ENCODE assay signal across 13 cellular contexts in genomic region chr11:86918943-86919342, GRCh38. TPM values are rescaled to one million over a fixed set of nuclear protein-coding genes. Genes with fewer than 3 reads are reported as not detected.
DNase-seq lines count a peak whose midpoint lies in the region; ATAC-seq and TF ChIP-seq lines count a peak whose summit lies in the region.
"Had no signal": no experiment of that assay in that cellular context is flagged by ENCODE, and none has a peak within 500 bp of the region (broad histone marks: within the 10 kb centered on the region; RNA-seq: fewer than 3 reads in every experiment).

No MANE protein-coding gene starts in this region.

- no peak overlapping the region for H3K4me3 ChIP-seq in cardiac fibroblast (replicated peaks in 1 of 2; ENCODE audit: low read depth in 2 of 2, low read length in 2 of 2)
- no peak overlapping the region for H3K4me3 ChIP-seq in mesendoderm (ENCODE audit: low read length)
- H3K4me3 ChIP-seq in suprapubic skin = no peak overlapping the region

- no peak overlapping the region for H3K27ac ChIP-seq in mesendoderm (ENCODE audit: low read depth, low read length)
- peak overlapping the region; percentile 25 for H3K27ac ChIP-seq in suprapubic skin

- H3K4me1 ChIP-seq in mesendoderm (ENCODE audit: control insufficient read depth, low read depth, low read length) = no peaks in the 10 kb centered on the region
- peaks cover 17% of the 10 kb centered on the region for H3K4me1 ChIP-seq in suprapubic skin

- H2BK5ac ChIP-seq in mesendoderm (ENCODE audit: low read length) = no peak overlapping the region

- H3K27me3 ChIP-seq in mesendoderm (ENCODE audit: insufficient read depth, low read length, poor library complexity) (no peaks in the 10 kb centered on the region), suprapubic skin (no peaks in the 10 kb centered on the region)

- no peak overlapping the region for H2BK120ac ChIP-seq in mesendoderm (ENCODE audit: low read depth, low read length)

- H3K18ac ChIP-seq in mesendoderm (ENCODE audit: low read length) = no peak overlapping the region

- CTCF ChIA-PET in activated CD4-positive, alpha-beta T cell treated with anti-CD3 and anti-CD28 coated beads for 36 hours (lab: Charles Lee) = interaction anchor here (1.1 to 1.5 kb wide), 3 partner anchors 15 to 113 kb away, joined by 3 to 4 read pairs (median 4); no protein-coding TSS in a partner anchor

- H4K8ac ChIP-seq in mesendoderm (ENCODE audit: low read depth, low read length) = no peak overlapping the region

- no peaks in the 10 kb centered on the region for H3K9me3 ChIP-seq in suprapubic skin

- no peak for ATAC-seq in activated CD4-positive, alpha-beta T cell treated with anti-CD3 and anti-CD28 coated beads for 36 hours
- no peak for ATAC-seq in natural killer cell

- H3K36me3 Mint-ChIP-seq in activated CD4-positive, alpha-beta T cell treated with anti-CD3 and anti-CD28 coated beads for 36 hours (ENCODE audit: low read depth) = no peaks in the 10 kb centered on the region
- H3K36me3 Mint-ChIP-seq in natural killer cell = no peaks in the 10 kb centered on the region
- H3K36me3 Mint-ChIP-seq: activated naive CD4-positive, alpha-beta T cell treated with anti-CD3 and anti-CD28 coated beads, Interleukin-2, amount 10 ng/mL, durations not matched to agents 7 days and 5 days; memory B cell had no signal

- no peaks in the 10 kb centered on the region for H3K79me1 ChIP-seq in mesendoderm (ENCODE audit: low read length)

- H3K9me3 Mint-ChIP-seq in activated CD4-positive, alpha-beta T cell treated with anti-CD3 and anti-CD28 coated beads for 36 hours (ENCODE audit: low read depth) = no peaks in the 10 kb centered on the region
- no peaks in the 10 kb centered on the region for H3K9me3 Mint-ChIP-seq in natural killer cell
- H3K9me3 Mint-ChIP-seq: activated B cell treated with CpG ODN at 0.5 μM for 24 hours; activated naive CD4-positive, alpha-beta T cell treated with anti-CD3 and anti-CD28 coated beads, Interleukin-2, amount 10 ng/mL, durations not matched to agents 7 days and 5 days; memory B cell had no signal

- H3K79me2 ChIP-seq in mesendoderm (ENCODE audit: control insufficient read depth, insufficient read depth, low read length) = no peaks in the 10 kb centered on the region

- peak overlapping the region; percentile 98 for H2BK15ac ChIP-seq in mesendoderm (replicated peaks; ENCODE audit: low read depth)

- intact Hi-C loops in activated CD4-positive, alpha-beta T cell treated with anti-CD3 and anti-CD28 coated beads for 36 hours (cut with DNase I, micrococcal nuclease) = loop anchor here (1.0 to 5.0 kb wide), 3 partner anchors 49 to 1322 kb away; no protein-coding TSS in a partner anchor
- intact Hi-C loops in natural killer cell (cut with micrococcal nuclease) = loop anchor here (1.0 to 2.0 kb wide), 2 partner anchors 49 to 462 kb away; no protein-coding TSS in a partner anchor

- H3K36me3 ChIP-seq in mesendoderm (ENCODE audit: control insufficient read depth, insufficient read depth, low read length) (no peaks in the 10 kb centered on the region), suprapubic skin (no peaks in the 10 kb centered on the region)

- no peak overlapping the region for H3K9ac ChIP-seq in mesendoderm (ENCODE audit: low read length)

- no peak overlapping the region for H3K4me3 Mint-ChIP-seq in activated CD4-positive, alpha-beta T cell treated with anti-CD3 and anti-CD28 coated beads for 36 hours
- H3K4me3 Mint-ChIP-seq in natural killer cell = no peak overlapping the region
- H3K4me3 Mint-ChIP-seq: activated B cell treated with CpG ODN at 0.5 μM for 24 hours; activated naive CD4-positive, alpha-beta T cell treated with anti-CD3 and anti-CD28 coated beads, Interleukin-2, amount 10 ng/mL, durations not matched to agents 7 days and 5 days; memory B cell had no signal

- no peak overlapping the region for H4K5ac ChIP-seq in mesendoderm (ENCODE audit: low read length)

- H3K27me3 Mint-ChIP-seq in activated CD4-positive, alpha-beta T cell treated with anti-CD3 and anti-CD28 coated beads for 36 hours = no peaks in the 10 kb centered on the region
- no peaks in the 10 kb centered on the region for H3K27me3 Mint-ChIP-seq in natural killer cell (ENCODE audit: low read depth in 2 of 2)
- H3K27me3 Mint-ChIP-seq: activated B cell treated with CpG ODN at 0.5 μM for 24 hours had no signal

- no peak for TF ChIP-seq EP300 in suprapubic skin (IDR thresholded peaks at IDR 0.05)

- no CpG with 5 or more reads among the region's 6 CpGs for WGBS in mesendoderm (ENCODE audit: extremely low coverage, insufficient coverage, low lambda C conversion rate)
- WGBS in suprapubic skin = 87% methylated on average over 6 of the region's 6 CpGs

- TF ChIP-seq CTCF in cardiac fibroblast (IDR thresholded peaks at IDR 0.05; ENCODE audit: low read depth, low read length) (no peak), suprapubic skin (IDR thresholded peaks at IDR 0.05) (no peak), natural killer cell (IDR thresholded peaks at IDR 0.05) (no peak)

- no peak overlapping the region for H2AK5ac ChIP-seq in mesendoderm (ENCODE audit: low read length)

- no peak overlapping the region for H3K4me2 ChIP-seq in mesendoderm (ENCODE audit: low read length)

- peaks cover 3% of the 10 kb centered on the region for H3K4me1 Mint-ChIP-seq in activated CD4-positive, alpha-beta T cell treated with anti-CD3 and anti-CD28 coated beads for 36 hours
- peaks cover 20 to 25% of the 10 kb centered on the region in 2 donors for H3K4me1 Mint-ChIP-seq in natural killer cell
- H3K4me1 Mint-ChIP-seq: activated B cell treated with CpG ODN at 0.5 μM for 24 hours, memory B cell had no signal

- no peak overlapping the region for H3K56ac ChIP-seq in mesendoderm (ENCODE audit: low read length)

- TF ChIP-seq POLR2A in suprapubic skin (IDR thresholded peaks at IDR 0.05) = no peak

- no peak overlapping the region for H3K27ac Mint-ChIP-seq in activated CD4-positive, alpha-beta T cell treated with anti-CD3 and anti-CD28 coated beads for 36 hours
- H3K27ac Mint-ChIP-seq in natural killer cell = no peak overlapping the region
- H3K27ac Mint-ChIP-seq: activated B cell treated with CpG ODN at 0.5 μM for 24 hours; activated naive CD4-positive, alpha-beta T cell treated with anti-CD3 and anti-CD28 coated beads, Interleukin-2, amount 10 ng/mL, durations not matched to agents 7 days and 5 days; memory B cell had no signal

- no peak overlapping the region for H3K4ac ChIP-seq in mesendoderm (ENCODE audit: low read depth, low read length)

- POLR2A ChIA-PET in activated CD4-positive, alpha-beta T cell treated with anti-CD3 and anti-CD28 coated beads for 36 hours (lab: Charles Lee) = no interaction called here

- no peak overlapping the region for H3K23ac ChIP-seq in mesendoderm (ENCODE audit: low read length)

- DNase-seq in M059J (ENCODE audit: low read depth) (peak; percentile 49), cardiac fibroblast (ENCODE audit: low read depth in 2 of 2) (peak; percentile 44 to 68), mesendoderm (no peak), suprapubic skin (ENCODE audit: low spot score in 2 of 2) (no peak), NCI-H1417 (lab: John Stamatoyannopoulos, UW) (no peak), NCI-H69 (lab: John Stamatoyannopoulos, UW) (no peak), natural killer cell (no peak)
- no peak for DNase-seq in activated CD4-positive, alpha-beta T cell treated with anti-CD3 and anti-CD28 coated beads for 36 hours
- DNase-seq: activated B cell treated with CpG ODN at 0.5 μM for 24 hours; activated CD8-positive, alpha-beta memory T cell treated with anti-CD3 and anti-CD28 coated beads, Interleukin-2, amount 50 U/mL, for 4 hours; posterior cingulate gyrus had no signal

RNA-seq across cellular contexts. Expression of gene FZD4, which starts 36.3 kb away (rescaled TPM):
- 4.4 and 6.8 TPM in 2 replicates for total RNA-seq in M059J (2014; rRNA removed; shearing (Covaris generic))
- 4.7 TPM for polyA plus RNA-seq in mesendoderm (2013, experiment 1 of 2)
- 4.2 TPM for polyA plus RNA-seq in mesendoderm (2013, experiment 2 of 2)
- 10 to 100 TPM in 3 of 4 donors, 1 to 10 TPM in 1; 9.1 to 25.2 (median 15.5) TPM for total RNA-seq in suprapubic skin
- under 1 TPM; 0.14 to 0.21 TPM for total RNA-seq in activated CD4-positive, alpha-beta T cell treated with anti-CD3 and anti-CD28 coated beads for 36 hours
- under 1 TPM; 0.02 to 0.11 (median 0.05) TPM for total RNA-seq in natural killer cell
- total RNA-seq: activated B cell treated with CpG ODN at 0.5 μM for 24 hours had no signal

Comparison
In these comparisons a context has a peak if more than half of its experiments do, and no peak if none do; other contexts are left out.
1. DNase-seq: peak in M059J (single experiment) and cardiac fibroblast (2 of 2); none in mesendoderm (single experiment), suprapubic skin (0 of 2), NCI-H1417 (0 of 3), NCI-H69 (single experiment), activated CD4-positive, alpha-beta T cell treated with anti-CD3 and anti-CD28 coated beads for 36 hours (single experiment) and natural killer cell (single experiment).